19 cellular contexts compared by ENCODE assay signal in the genomic region with DNA sequence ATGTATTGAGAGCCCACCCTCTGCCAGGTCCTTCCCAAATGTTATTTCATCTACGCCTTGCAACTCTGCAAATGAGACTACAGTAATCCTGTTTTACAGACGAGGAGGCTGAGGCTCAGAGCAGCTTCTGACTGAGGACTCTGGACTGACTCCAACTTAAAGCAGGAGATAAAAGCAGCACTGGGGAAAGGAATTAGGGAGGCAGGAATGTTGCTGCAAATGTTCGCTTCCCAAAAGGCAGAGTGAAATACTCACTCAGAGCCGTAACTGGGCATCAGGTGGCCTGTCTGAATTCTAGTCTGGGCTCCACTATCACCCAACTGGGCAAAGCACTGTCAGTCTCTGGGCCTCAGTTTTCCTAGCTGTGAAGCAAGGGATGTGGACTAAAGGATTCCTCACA.
A peak's percentile ranks its signal among the peaks of the same experiment; 100 is the strongest.
DNase-seq lines count a peak whose midpoint lies in the region; FAIRE-seq and TF ChIP-seq lines count a peak whose summit lies in the region.
"Had no signal": no experiment of that assay in that cellular context is flagged by ENCODE, and none has a peak within 500 bp of the region (broad histone marks: within the 10 kb centered on the region; RNA-seq: fewer than 3 reads in every experiment).

No MANE protein-coding gene starts in this region.

- H3K4me3 ChIP-seq in H1 (ENCODE audit: extremely low read depth in 1 of 4, insufficient read depth in 2 of 4, low read depth in 3 of 4, low read length in 4 of 4): no peak overlapping the region
- no peak overlapping the region for H3K4me3 ChIP-seq in mesodermal cell (ENCODE audit: extremely low read depth, insufficient read depth, low read length, poor library complexity, severe bottlenecking)
- no peak overlapping the region for H3K4me3 ChIP-seq in SK-N-SH (ENCODE audit: low read depth in 2 of 2, low read length in 1 of 2)
- H3K4me3 ChIP-seq: A549, PC-9, SJCRH30 had no signal

- H4K5ac ChIP-seq in H1 (ENCODE audit: insufficient read length, low read depth, low read length): no peak overlapping the region

- no peak overlapping the region for H2BK15ac ChIP-seq in H1 (ENCODE audit: low read length)

- CTCF ChIA-PET in H1 (lab: Charles Lee; ENCODE audit: partially characterized antibody): interaction anchor here (0.8 to 2.9 kb wide), 3 partner anchors 61 to 66 kb away, joined by 3 to 11 read pairs (median 7); no protein-coding TSS in a partner anchor
- CTCF ChIA-PET in SK-N-SH (lab: Yijun Ruan, JAX): interaction anchor here (0.9 to 1.2 kb wide), 2 partner anchors 280 to 281 kb away, joined by 3 to 5 read pairs; no protein-coding TSS in a partner anchor

- H3K9me3 ChIP-seq in H1 (ENCODE audit: insufficient read depth in 2 of 2, low read depth in 1 of 2, low read length in 1 of 2) (no peaks in the 10 kb centered on the region), mesodermal cell (ENCODE audit: control insufficient read depth, low read length) (no peaks in the 10 kb centered on the region), SK-N-SH (no peaks in the 10 kb centered on the region)
- H3K9me3 ChIP-seq: A549 had no signal

- H3K56ac ChIP-seq in H1 (replicated peaks; ENCODE audit: insufficient read length, low read depth, low read length): no peak overlapping the region

- no peaks in the 10 kb centered on the region for H3K79me2 ChIP-seq in H1 (ENCODE audit: control insufficient read depth in 1 of 2, insufficient read depth in 2 of 2, low read length in 2 of 2)
- H3K79me2 ChIP-seq in SK-N-SH (ENCODE audit: insufficient read depth): no peaks in the 10 kb centered on the region

- H3K4me2 ChIP-seq in H1 (ENCODE audit: insufficient read depth in 1 of 2, low read depth in 2 of 2, low read length in 2 of 2): no peak overlapping the region
- no peak overlapping the region for H3K4me2 ChIP-seq in SK-N-SH
- H3K4me2 ChIP-seq: A549, PC-9 had no signal

- no peak overlapping the region for H3K23ac ChIP-seq in H1 (ENCODE audit: insufficient read length)

- H2BK120ac ChIP-seq in H1 (replicated peaks; ENCODE audit: low read depth, low read length): no peak overlapping the region

- no peak overlapping the region for H3K9ac ChIP-seq in H1 (replicated peaks in 1 of 4; ENCODE audit: extremely low read depth in 1 of 4, low read depth in 3 of 4, low read length in 3 of 4)
- no peak overlapping the region for H3K9ac ChIP-seq in SK-N-SH

- H3K36me3 ChIP-seq in H1 (ENCODE audit: control insufficient read depth in 2 of 4, insufficient read depth in 4 of 4, low read length in 3 of 4) (no peaks in the 10 kb centered on the region), mesodermal cell (ENCODE audit: control insufficient read depth, insufficient read depth, low read length) (no peaks in the 10 kb centered on the region), SK-N-SH (replicated peaks in 1 of 2; ENCODE audit: control insufficient read depth in 1 of 2, insufficient read depth in 2 of 2, low read length in 1 of 2) (no peaks in the 10 kb centered on the region)
- H3K36me3 ChIP-seq: SJCRH30 had no signal

- TF ChIP-seq CTCF in H1 (IDR thresholded peaks at IDR 0.05; ENCODE audit: control extremely low read depth in 1 of 3, insufficient read depth in 1 of 3, low read depth in 1 of 3, low read length in 3 of 3) (no peak), CD14-positive monocyte (IDR thresholded peaks at IDR 0.05) (no peak), SK-N-SH (IDR thresholded peaks at IDR 0.05) (no peak)

- intact Hi-C loops in CD14-positive monocyte (cut with micrococcal nuclease): no loop called here

- TF ChIP-seq RAD21 in H1 (IDR thresholded peaks at IDR 0.05 in 1 of 2, conservative IDR thresholded peaks at IDR 0.05 in 1 of 2; ENCODE audit: low read depth in 2 of 2, low read length in 2 of 2) (no peak), SK-N-SH (IDR thresholded peaks at IDR 0.05; ENCODE audit: low read length) (no peak)

- no peak overlapping the region for H3K4me3 Mint-ChIP-seq in CD14-positive monocyte
- H3K4me3 Mint-ChIP-seq: IgD-negative memory B cell had no signal

- no peaks in the 10 kb centered on the region for H3K9me2 ChIP-seq in SK-N-SH

- H4K20me1 ChIP-seq in H1 (replicated peaks in 1 of 2; ENCODE audit: control insufficient read depth in 1 of 2, insufficient read depth in 2 of 2, low read length in 2 of 2) (no peaks in the 10 kb centered on the region), SK-N-SH (ENCODE audit: insufficient read depth) (no peaks in the 10 kb centered on the region)

- peaks cover 3% of the 10 kb centered on the region for H3F3A ChIP-seq in SK-N-SH (replicated peaks; ENCODE audit: insufficient read depth)

- DNase-seq in ELF-1 (ENCODE audit: low read depth, low spot score) (peak; percentile 42), NCI-H82 treated with DMSO at 0.1 percent for 48 hours (lab: John Stamatoyannopoulos, UW; ENCODE audit: unreplicated experiment) (peak; percentile 68), H1 (ENCODE audit: low read depth in 1 of 2, low spot score in 2 of 2) (no peak), CD14-positive monocyte (ENCODE audit: low spot score) (no peak), SK-N-SH (no peak), LoVo (ENCODE audit: low spot score) (no peak)
- DNase-seq in activated CD4-positive, alpha-beta T cell treated with anti-CD3 and anti-CD28 coated beads, Interleukin-2, amount 50 U/mL, for 48 hours: no peak
- DNase-seq: C1 segment of cervical spinal cord, Kasumi-1, NCI-H1105 treated with DMSO at 0.1 percent for 48 hours, NCI-H1694 treated with DMSO at 0.1 percent for 48 hours, NCI-H345, PC-9 had no signal

- WGBS in H1 (ENCODE audit: extremely low coverage in 1 of 2, insufficient coverage in 1 of 2, insufficient read length in 1 of 2, insufficient replicate concordance in 2 of 2, low coverage in 1 of 2, low lambda C conversion rate in 2 of 2, missing lambda C conversion rate in 1 of 2), 2 experiments: 75% methylated on average over 4 of the region's 4 CpGs; no CpG with 5 or more reads in 1 of the 2 experiments
- 52 to 63% methylated on average over 3 to 4 of the region's 4 CpGs for WGBS in mesodermal cell (ENCODE audit: insufficient coverage in 2 of 2), 2 experiments
- 57% methylated on average over 4 of the region's 4 CpGs for WGBS in SK-N-SH (ENCODE audit: low lambda C conversion rate)

- H3K36me3 Mint-ChIP-seq in CD14-positive monocyte: no peaks in the 10 kb centered on the region
- H3K36me3 Mint-ChIP-seq: IgD-negative memory B cell had no signal

- H4K8ac ChIP-seq in H1 (ENCODE audit: extremely low read depth, insufficient read depth, low read length): no peak overlapping the region

- H2AFZ ChIP-seq in H1 (ENCODE audit: low read length) (peak overlapping the region; percentile 80), SK-N-SH (ENCODE audit: low read depth) (no peak overlapping the region)
- H2AFZ ChIP-seq: PC-9 had no signal

- no peaks in the 10 kb centered on the region for H3K79me1 ChIP-seq in H1 (ENCODE audit: low read depth, low read length)

- H3K27ac ChIP-seq in H1 (ENCODE audit: low read depth, low read length) (no peak overlapping the region), mesodermal cell (ENCODE audit: low read depth, low read length, severe bottlenecking) (peak overlapping the region; percentile 55), SK-N-SH (ENCODE audit: low read depth in 2 of 2, low read length in 1 of 2) (no peak overlapping the region)
- H3K27ac ChIP-seq: A549, HL-60, PC-9, SJCRH30 had no signal

- peak; percentile 13 for FAIRE-seq in H1 (lab: Jason Lieb, UNC)
- FAIRE-seq: A549, HTR-8/SVneo had no signal

- H3K4ac ChIP-seq in H1 (replicated peaks; ENCODE audit: insufficient read length, low read depth, low read length): no peak overlapping the region

- peaks cover 0 to 2% (median 0%) of the 10 kb centered on the region in 7 donors for H3K9me3 Mint-ChIP-seq in CD14-positive monocyte

- POLR2A ChIA-PET in H1 (lab: Charles Lee; ENCODE audit: partially characterized antibody): no interaction called here
- POLR2A ChIA-PET in SK-N-SH (lab: Yijun Ruan, JAX): no interaction called here

- H3K27me3 Mint-ChIP-seq in CD14-positive monocyte (ENCODE audit: low read depth in 3 of 3): peaks cover 1 to 5% (median 4%) of the 10 kb centered on the region in 3 donors

- no peak overlapping the region for H2BK5ac ChIP-seq in H1 (ENCODE audit: low read depth, low read length)

- no peaks in the 10 kb centered on the region for H3K4me1 Mint-ChIP-seq in CD14-positive monocyte
- H3K4me1 Mint-ChIP-seq: IgD-negative memory B cell had no signal

- no peaks in the 10 kb centered on the region for H3K23me2 ChIP-seq in H1 (ENCODE audit: low read depth, low read length)

- no peak overlapping the region for H4K91ac ChIP-seq in H1 (replicated peaks; ENCODE audit: insufficient read length, low read length)

- H3K18ac ChIP-seq in H1 (ENCODE audit: extremely low read depth, low read length): no peak overlapping the region

- no peak overlapping the region for H3K27ac Mint-ChIP-seq in CD14-positive monocyte
- H3K27ac Mint-ChIP-seq: IgD-negative memory B cell had no signal

- peaks cover 2 to 4% (median 3%) of the 10 kb centered on the region in 4 experiments; a peak in 4 of 7 replicates for H3K4me1 ChIP-seq in H1 (replicated peaks in 1 of 4; ENCODE audit: control insufficient read depth in 3 of 4, insufficient read depth in 4 of 4, low read length in 3 of 4)
- H3K4me1 ChIP-seq in mesodermal cell (ENCODE audit: control insufficient read depth, insufficient read depth, low read length, poor library complexity, severe bottlenecking): peaks cover 32% of the 10 kb centered on the region
- H3K4me1 ChIP-seq in SK-N-SH (ENCODE audit: control insufficient read depth in 1 of 2, insufficient read depth in 2 of 2, low read depth in 1 of 2, low read length in 1 of 2): peaks cover 0 to 2% of the 10 kb centered on the region in 2 experiments; a peak in 1 of 4 replicates
- H3K4me1 ChIP-seq: A549, SJCRH30 had no signal

- TF ChIP-seq POLR2A in H1 (IDR thresholded peaks at IDR 0.05; ENCODE audit: control extremely low read depth in 1 of 2, low read depth in 2 of 2, low read length in 2 of 2): no peak

- peak overlapping the region; percentile 30; the same call in 1 of the 2 replicates for H2BK12ac ChIP-seq in H1 (ENCODE audit: low read depth, low read length)

- TF ChIP-seq EP300 in H1 (IDR thresholded peaks at IDR 0.05; ENCODE audit: borderline replicate concordance in 1 of 2, low read depth in 2 of 2, low read length in 2 of 2) (no peak), SK-N-SH (IDR thresholded peaks at IDR 0.05; ENCODE audit: borderline replicate concordance in 1 of 2, low read depth in 1 of 2, low read length in 1 of 2) (no peak)

- H2AK5ac ChIP-seq in H1 (ENCODE audit: low read depth, low read length): no peak overlapping the region

- no peak overlapping the region for H2BK20ac ChIP-seq in H1 (ENCODE audit: low read length)

- no peaks in the 10 kb centered on the region; a peak in 1 of 7 replicates for H3K27me3 ChIP-seq in H1 (replicated peaks in 1 of 4; ENCODE audit: control insufficient read depth in 3 of 4, extremely low read depth in 1 of 4, insufficient read depth in 3 of 4, low read length in 3 of 4)
- H3K27me3 ChIP-seq in SK-N-SH (ENCODE audit: insufficient read depth): no peaks in the 10 kb centered on the region
- H3K27me3 ChIP-seq: SJCRH30 had no signal

- no peak overlapping the region for H3K14ac ChIP-seq in H1 (ENCODE audit: insufficient read length)

TF ChIP-seq in H1, 55 proteins besides CTCF, POLR2A, EP300 and RAD21 (continues in another document):
- no peak for TF ChIP-seq EZH2 (IDR thresholded peaks at IDR 0.05; ENCODE audit: low read depth, low read length, severe bottlenecking)

Comparison
In these comparisons a context has a peak if more than half of its experiments do, and no peak if none do; other contexts are left out.
1. DNase-seq: peak in ELF-1 (single experiment) and NCI-H82 treated with DMSO at 0.1 percent for 48 hours (single experiment); none in H1 (0 of 2), CD14-positive monocyte (single experiment), SK-N-SH (single experiment), LoVo (single experiment) and activated CD4-positive, alpha-beta T cell treated with anti-CD3 and anti-CD28 coated beads, Interleukin-2, amount 50 U/mL, for 48 hours (0 of 2).